24 cellular contexts compared by ENCODE assay signal in the genomic region with DNA sequence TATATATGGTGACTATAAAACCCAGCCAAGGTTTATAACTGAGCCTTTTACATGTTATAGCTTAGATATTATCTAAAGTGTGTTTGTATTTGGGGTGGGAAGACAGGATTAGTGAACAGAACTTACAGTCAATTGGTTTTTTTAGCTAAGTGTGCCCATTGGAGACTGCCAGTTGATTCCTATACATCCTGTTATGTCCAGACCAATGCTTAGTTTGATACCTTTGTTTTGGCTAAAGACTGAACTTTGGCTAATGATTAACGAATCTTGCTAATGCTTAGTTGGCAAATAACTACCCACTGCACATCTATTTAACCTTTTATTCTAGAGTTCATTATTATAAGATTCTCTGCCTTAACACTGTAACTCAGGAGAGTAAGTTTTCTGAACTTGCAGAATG. TPM values are rescaled to one million over a fixed set of nuclear protein-coding genes. Genes with fewer than 3 reads are reported as not detected.
"Had no signal": no experiment of that assay in that cellular context is flagged by ENCODE, and none has a peak within 500 bp of the region (broad histone marks: within the 10 kb centered on the region; RNA-seq: fewer than 3 reads in every experiment).

No MANE protein-coding gene starts in this region.

- H3K27ac Mint-ChIP-seq: activated CD4-positive, alpha-beta memory T cell treated with anti-CD3 and anti-CD28 coated beads, Interleukin-2, amount 10 ng/mL, durations not matched to agents 7 days and 5 days; activated naive CD4-positive, alpha-beta T cell treated with anti-CD3 and anti-CD28 coated beads for 36 hours; activated T-helper 2 cell treated with anti-CD3 and anti-CD28 coated beads, Interferon-gamma antibody, Interleukin-2, Interleukin-4, amounts not matched to agents 10 μg/mL and 5 μg/mL and 100 μg/mL, durations not matched to agents 14 hours and 24 hours and 36 hours; effector memory CD8-positive, alpha-beta T cell; mesothelial cell of epicardium had no signal

- H3K27ac ChIP-seq: esophagus squamous epithelium, suprapubic skin, upper lobe of left lung had no signal

- DNase-seq: activated CD4-positive, alpha-beta memory T cell treated with anti-CD3 and anti-CD28 coated beads, Interleukin-2, amount 10 ng/mL, durations not matched to agents 7 days and 5 days; activated CD4-positive, alpha-beta T cell treated with anti-CD3 and anti-CD28 coated beads for 48 hours; activated CD4-positive, CD25-positive, alpha-beta regulatory T cell; activated naive CD4-positive, alpha-beta T cell treated with anti-CD3 and anti-CD28 coated beads for 36 hours; activated T-cell treated with anti-CD3 and anti-CD28 coated beads, Interleukin-2, amount 50 U/mL, for 1 hour; anterior cingulate cortex; caudate nucleus; effector memory CD8-positive, alpha-beta T cell; esophagus squamous epithelium; left cardiac atrium; occipital lobe; right cardiac atrium; stimulated activated CD4-positive, alpha-beta T cell treated with anti-CD3 and anti-CD28 coated beads, Interleukin-15, amount 100 ng/mL, for 24 hours; stimulated activated CD4-positive, alpha-beta T cell treated with anti-CD3 and anti-CD28 coated beads, Interleukin-2, amount 100 ng/mL, for 48 hours; stimulated activated naive CD8-positive, alpha-beta T cell treated with anti-CD3 and anti-CD28 coated beads, Interleukin-15, amount 100 ng/mL, for 72 hours; SW 1271; upper lobe of left lung had no signal

- H3K4me1 Mint-ChIP-seq: mesothelial cell of epicardium had no signal

- H3K27me3 Mint-ChIP-seq: activated CD4-positive, alpha-beta memory T cell treated with anti-CD3 and anti-CD28 coated beads, Interleukin-2, amount 10 ng/mL, durations not matched to agents 7 days and 5 days; brain; effector memory CD8-positive, alpha-beta T cell; progenitor cell of endocrine pancreas; stimulated activated naive CD8-positive, alpha-beta T cell treated with anti-CD3 and anti-CD28 coated beads, Interleukin-15, amount 100 ng/mL, for 72 hours had no signal

- H3K4me3 ChIP-seq: esophagus squamous epithelium, lung, skin epidermis, suprapubic skin, upper lobe of left lung had no signal

- H3K9me3 Mint-ChIP-seq: activated CD4-positive, alpha-beta memory T cell treated with anti-CD3 and anti-CD28 coated beads, Interleukin-2, amount 10 ng/mL, durations not matched to agents 7 days and 5 days; activated naive CD4-positive, alpha-beta T cell treated with anti-CD3 and anti-CD28 coated beads for 36 hours; activated T-helper 2 cell treated with anti-CD3 and anti-CD28 coated beads, Interferon-gamma antibody, Interleukin-2, Interleukin-4, amounts not matched to agents 10 μg/mL and 5 μg/mL and 100 μg/mL, durations not matched to agents 14 hours and 24 hours and 36 hours; effector memory CD8-positive, alpha-beta T cell; stimulated activated naive CD8-positive, alpha-beta T cell treated with anti-CD3 and anti-CD28 coated beads, Interleukin-15, amount 100 ng/mL, for 72 hours had no signal

- ATAC-seq: effector memory CD8-positive, alpha-beta T cell; left cardiac atrium; right cardiac atrium; stimulated activated naive CD8-positive, alpha-beta T cell treated with anti-CD3 and anti-CD28 coated beads, Interleukin-15, amount 100 ng/mL, for 72 hours had no signal

- H3K9me3 ChIP-seq: esophagus squamous epithelium, suprapubic skin, upper lobe of left lung had no signal

- H3K4me3 Mint-ChIP-seq: activated CD4-positive, alpha-beta memory T cell treated with anti-CD3 and anti-CD28 coated beads, Interleukin-2, amount 10 ng/mL, durations not matched to agents 7 days and 5 days; activated naive CD4-positive, alpha-beta T cell treated with anti-CD3 and anti-CD28 coated beads for 36 hours; brain; effector memory CD8-positive, alpha-beta T cell; mesothelial cell of epicardium; stimulated activated naive CD8-positive, alpha-beta T cell treated with anti-CD3 and anti-CD28 coated beads, Interleukin-15, amount 100 ng/mL, for 72 hours had no signal

- H3K27me3 ChIP-seq: esophagus squamous epithelium, suprapubic skin, upper lobe of left lung had no signal

RNA-seq across cellular contexts. Expression of a gene that starts 53.8 kb away (rescaled TPM):
- total RNA-seq: activated CD4-positive, alpha-beta memory T cell treated with anti-CD3 and anti-CD28 coated beads, Interleukin-2, amount 10 ng/mL, durations not matched to agents 7 days and 5 days had no signal
